1 cellular context compared by ENCODE assay signal in genomic region chr10:107025676-107026075, GRCh38.
TF ChIP-seq lines count a peak whose summit lies in the region.

No MANE protein-coding gene starts in this region.

TF ChIP-seq in K562, 482 proteins besides CTCF, POLR2A, EP300 and RAD21 (continued from another document):
- TF ChIP-seq CEBPZ (IDR thresholded peaks at IDR 0.05; ENCODE audit: borderline replicate concordance, low read depth, low read length) (no peak), EP400 (IDR thresholded peaks at IDR 0.05) (0 out of 2 replicates have a peak, but pooled peaks have one; percentile 27), ZBTB17 (CRISPR knock-in tag; IDR thresholded peaks at IDR 0.05) (no peak), ZNF354B (CRISPR knock-in tag; IDR thresholded peaks at IDR 0.05) (no peak), ARNT (IDR thresholded peaks at IDR 0.05) (0 out of 4 replicates have a peak, but pooled peaks of 1 of the 2 experiments have one; percentile 45), C11orf30 (IDR thresholded peaks at IDR 0.05; ENCODE audit: low read depth) (peak; percentile 92), CBFA2T3 (IDR thresholded peaks at IDR 0.05) (peak; percentile 90), NFE2 (IDR thresholded peaks at IDR 0.05; ENCODE audit: low read depth) (peak; percentile 53; the same call in 1 of the 2 replicates), NEUROD1 (IDR thresholded peaks at IDR 0.05; ENCODE audit: borderline replicate concordance, low read depth, low read length, partially characterized antibody) (peak; percentile 46), HDAC8 (tag; IDR thresholded peaks at IDR 0.05) (no peak), CCNT2 (IDR thresholded peaks at IDR 0.05; ENCODE audit: borderline replicate concordance, extremely low read depth, insufficient read length, low read depth, low read length) (peak; percentile 28), USF2 (CRISPR knock-in tag; IDR thresholded peaks at IDR 0.05) (no peak), TGIF2 (CRISPR knock-in tag; IDR thresholded peaks at IDR 0.05) (no peak), STAT5A (IDR thresholded peaks at IDR 0.05; ENCODE audit: borderline replicate concordance, low read length) (peak; percentile 72; the same call in 1 of the 2 replicates), NONO (IDR thresholded peaks at IDR 0.05; ENCODE audit: low read depth in 2 of 2, low read length in 1 of 2) (no peak), BRD9 (IDR thresholded peaks at IDR 0.05; ENCODE audit: low read depth, partially characterized antibody) (peak; percentile 18), FOXJ2 (tag; IDR thresholded peaks at IDR 0.05) (no peak), TRIM25 (IDR thresholded peaks at IDR 0.05; ENCODE audit: borderline replicate concordance) (no peak), HDAC2 (IDR thresholded peaks at IDR 0.05) (peak; percentile 41; the same call in 1 of the 2 replicates), MBD2 (IDR thresholded peaks at IDR 0.05; ENCODE audit: borderline replicate concordance, low read depth) (no peak), ATF3 (IDR thresholded peaks at IDR 0.05) (0 out of 2 replicates have a peak, but pooled peaks have one; percentile 10), ATF3 (CRISPR knock-in tag; conservative IDR thresholded peaks at IDR 0.05) (no peak), MAZ (CRISPR knock-in tag; conservative IDR thresholded peaks at IDR 0.05 in 1 of 2, IDR thresholded peaks at IDR 0.05 in 1 of 2) (peak in 1 of 2 experiments; percentile 29; a peak in 1 of 4 replicates), ZBTB49 (CRISPR knock-in tag; IDR thresholded peaks at IDR 0.05; ENCODE audit: borderline replicate concordance) (no peak), CBX3 (IDR thresholded peaks at IDR 0.05; ENCODE audit: borderline replicate concordance in 1 of 2, low read length in 2 of 2) (peak in 1 of 2 experiments; percentile 52; a peak in 1 of 3 replicates), POLR2B (IDR thresholded peaks at IDR 0.05; ENCODE audit: low read depth, partially characterized antibody) (no peak)
